Comparison of ENCODE assay signal across 16 cellular contexts in the genomic region with DNA sequence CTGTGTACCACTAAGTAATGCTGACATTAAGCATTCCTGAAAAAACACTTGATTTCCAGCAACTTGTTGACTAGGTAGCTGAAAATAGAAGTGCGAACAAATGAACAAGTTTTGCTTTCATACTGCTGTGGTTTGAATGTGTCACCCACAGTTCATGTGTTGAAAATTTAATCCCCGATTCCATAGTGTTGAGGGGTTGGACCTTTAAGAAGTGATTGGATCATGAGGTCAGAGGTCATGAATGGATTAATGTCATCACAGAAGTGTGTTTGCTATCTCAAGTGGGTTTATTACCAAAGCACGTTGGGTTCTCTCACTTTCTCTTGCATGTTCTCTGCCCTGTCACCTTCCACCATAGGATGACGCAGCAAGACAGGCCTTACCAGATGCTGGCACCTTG.
"Had no signal": no experiment of that assay in that cellular context is flagged by ENCODE, and none has a peak within 500 bp of the region (broad histone marks: within the 10 kb centered on the region; RNA-seq: fewer than 3 reads in every experiment).

No MANE protein-coding gene starts in this region.

- DNase-seq: activated CD4-positive, CD25-positive, alpha-beta regulatory T cell; activated CD8-positive, alpha-beta memory T cell treated with anti-CD3 and anti-CD28 coated beads, Interleukin-2, amount 10 ng/mL, durations not matched to agents 7 days and 5 days; activated naive CD4-positive, alpha-beta T cell treated with anti-CD3 and anti-CD28 coated beads, Interleukin-2, amount 10 ng/mL, durations not matched to agents 7 days and 5 days; brain microvascular endothelial cell; dermis blood vessel endothelial cell; endodermal cell; hypothalamus; left colon; occipital lobe; psoas muscle; stimulated activated CD4-positive, alpha-beta T cell treated with anti-CD3 and anti-CD28 coated beads, Interleukin-12 subunit alpha, Interleukin-12 subunit beta, amount 100 ng/mL, for 4 hours; stimulated activated naive CD4-positive, alpha-beta T cell treated with Interleukin-2 at 50 U/mL for 16 hours; T-helper 17 cell; testis had no signal

- H3K27ac ChIP-seq: brain microvascular endothelial cell, psoas muscle, testis had no signal

- H3K4me1 Mint-ChIP-seq: activated naive CD4-positive, alpha-beta T cell treated with anti-CD3 and anti-CD28 coated beads, Interleukin-2, amount 10 ng/mL, durations not matched to agents 7 days and 5 days; nephron had no signal

- H3K4me3 ChIP-seq: psoas muscle, testis had no signal

- H3K4me1 ChIP-seq: psoas muscle, testis had no signal

- ATAC-seq: activated CD8-positive, alpha-beta memory T cell treated with anti-CD3 and anti-CD28 coated beads, Interleukin-2, amount 10 ng/mL, durations not matched to agents 7 days and 5 days; left colon; psoas muscle; sciatic nerve; T-helper 17 cell had no signal

- H3K27me3 ChIP-seq: brain microvascular endothelial cell, testis had no signal

- H3K27me3 Mint-ChIP-seq: activated naive CD4-positive, alpha-beta T cell treated with anti-CD3 and anti-CD28 coated beads, Interleukin-2, amount 10 ng/mL, durations not matched to agents 7 days and 5 days; T-helper 17 cell had no signal

- H3K9me3 ChIP-seq: psoas muscle, testis had no signal

- H3K36me3 ChIP-seq: brain microvascular endothelial cell had no signal

- H3K27ac Mint-ChIP-seq: activated CD8-positive, alpha-beta memory T cell treated with anti-CD3 and anti-CD28 coated beads, Interleukin-2, amount 10 ng/mL, durations not matched to agents 7 days and 5 days; activated naive CD4-positive, alpha-beta T cell treated with anti-CD3 and anti-CD28 coated beads, Interleukin-2, amount 10 ng/mL, durations not matched to agents 7 days and 5 days; endodermal cell; nephron; T-helper 17 cell had no signal

- H3K4me3 Mint-ChIP-seq: activated CD8-positive, alpha-beta memory T cell treated with anti-CD3 and anti-CD28 coated beads, Interleukin-2, amount 10 ng/mL, durations not matched to agents 7 days and 5 days; activated naive CD4-positive, alpha-beta T cell treated with anti-CD3 and anti-CD28 coated beads, Interleukin-2, amount 10 ng/mL, durations not matched to agents 7 days and 5 days; endodermal cell; nephron; T-helper 17 cell had no signal

- H3K9me3 Mint-ChIP-seq: activated naive CD4-positive, alpha-beta T cell treated with anti-CD3 and anti-CD28 coated beads, Interleukin-2, amount 10 ng/mL, durations not matched to agents 7 days and 5 days; nephron had no signal
